1 cellular context compared by ENCODE assay signal in the genomic region with DNA sequence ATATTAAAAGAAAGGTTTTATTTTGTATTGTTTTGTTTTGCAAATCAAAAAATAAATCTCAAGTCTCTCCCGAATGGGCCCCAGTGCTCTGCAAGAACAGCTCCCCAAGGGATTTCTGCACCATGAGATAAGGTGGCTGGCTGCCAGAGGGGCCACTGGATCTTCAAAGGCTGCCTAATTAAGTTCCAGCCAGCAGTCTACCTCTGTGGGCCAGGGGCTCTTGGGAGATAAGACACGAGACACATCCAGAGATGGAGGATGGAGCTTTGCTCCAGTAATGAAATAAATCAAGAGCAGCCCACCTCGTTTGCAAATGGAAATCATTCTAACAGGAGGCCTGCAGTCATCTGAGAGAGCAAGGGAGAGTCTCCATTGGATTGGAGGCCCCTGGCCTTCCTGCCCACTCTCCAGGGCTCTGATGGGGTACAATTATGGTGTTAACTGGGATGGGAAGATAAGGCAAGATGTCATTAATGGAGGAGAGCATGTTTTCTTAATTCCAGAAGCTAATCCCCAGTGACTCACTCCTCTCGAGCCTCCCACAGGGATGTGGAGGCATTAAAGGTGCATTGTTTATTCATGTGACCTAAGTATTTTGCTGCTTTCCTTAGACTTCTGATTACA.
TF ChIP-seq lines count a peak whose summit lies in the region.

No MANE protein-coding gene starts in this region.

TF ChIP-seq in SK-N-SH, 30 proteins besides CTCF, POLR2A, EP300 and RAD21 (continued from another document):
- TF ChIP-seq, protein P1, sequence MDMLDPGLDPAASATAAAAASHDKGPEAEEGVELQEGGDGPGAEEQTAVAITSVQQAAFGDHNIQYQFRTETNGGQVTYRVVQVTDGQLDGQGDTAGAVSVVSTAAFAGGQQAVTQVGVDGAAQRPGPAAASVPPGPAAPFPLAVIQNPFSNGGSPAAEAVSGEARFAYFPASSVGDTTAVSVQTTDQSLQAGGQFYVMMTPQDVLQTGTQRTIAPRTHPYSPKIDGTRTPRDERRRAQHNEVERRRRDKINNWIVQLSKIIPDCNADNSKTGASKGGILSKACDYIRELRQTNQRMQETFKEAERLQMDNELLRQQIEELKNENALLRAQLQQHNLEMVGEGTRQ (IDR thresholded peaks at IDR 0.05; ENCODE audit: borderline replicate concordance, low read depth, low read length), result no peak
- TF ChIP-seq TCF12 (IDR thresholded peaks at IDR 0.05) (0 out of 2 replicates have a peak, but pooled peaks have one; percentile 5), GABPA (IDR thresholded peaks at IDR 0.05; ENCODE audit: low read depth) (no peak), MEF2A (IDR thresholded peaks at IDR 0.05; ENCODE audit: borderline replicate concordance, low read depth) (no peak)
